ENCODE assay signal across 16 cellular contexts in genomic region chr6:152976749-152977148, GRCh38. TPM values are rescaled to one million over a fixed set of nuclear protein-coding genes. Genes with fewer than 3 reads are reported as not detected.
DNase-seq lines count a peak whose midpoint lies in the region; TF ChIP-seq lines count a peak whose summit lies in the region.
"Had no signal": no experiment of that assay in that cellular context is flagged by ENCODE, and none has a peak within 500 bp of the region (broad histone marks: within the 10 kb centered on the region; RNA-seq: fewer than 3 reads in every experiment).

No MANE protein-coding gene starts in this region.

- H3F3A ChIP-seq in DOHH2 (ENCODE audit: control insufficient read depth, insufficient read depth) = peaks cover 40% of the 10 kb centered on the region

- peak overlapping the region; percentile 19; the same call in 1 of the 2 replicates for H3K4me2 ChIP-seq in DOHH2 (ENCODE audit: low read length)

- H3K9me2 ChIP-seq in DOHH2 (replicated peaks; ENCODE audit: control insufficient read depth, low read length) = no peaks in the 10 kb centered on the region

- no peak for TF ChIP-seq CTCF in DOHH2 (IDR thresholded peaks at IDR 0.05; ENCODE audit: low read depth, low read length, poor library complexity, severe bottlenecking)
- TF ChIP-seq CTCF in fibroblast of pulmonary artery (IDR thresholded peaks at IDR 0.05; ENCODE audit: low read length, missing control alignments) = no peak

- no peaks in the 10 kb centered on the region for H3K27me3 Mint-ChIP-seq in T-helper 2 cell treated with Interferon-gamma antibody and Interleukin-4, amounts not matched to agents 5 μg/mL and 100 μg/mL, for 36 hours (ENCODE audit: low read depth)
- H3K27me3 Mint-ChIP-seq: naive B cell had no signal

- no peak for DNase-seq in T-helper 2 cell treated with Interferon-gamma antibody and Interleukin-4, amounts not matched to agents 5 μg/mL and 100 μg/mL, for 36 hours (ENCODE audit: low spot score)
- DNase-seq in T-helper 2 cell = no peak
- DNase-seq in SK-MEL-5 (ENCODE audit: low read depth, low spot score) = peak; percentile 47
- DNase-seq in fibroblast of pulmonary artery (ENCODE audit: low read depth) = peak; percentile 61
- DNase-seq in substantia nigra (lab: John Stamatoyannopoulos, UW) = no peak
- DNase-seq in cortex of kidney (lab: John Stamatoyannopoulos, UW) = no peak
- no peak for DNase-seq in NK-92 treated with Interleukin-12 subunit alpha and Interleukin-12 subunit beta, amount 100 ng/mL, for 24 hours (lab: John Stamatoyannopoulos, UW)
- DNase-seq: activated gamma-delta T cell treated with Interleukin-2 at 50 U/mL for 16 hours; immature natural killer cell; naive B cell; NCI-H1417; NCI-H2171 treated with DMSO at 0.1 percent for 48 hours; NCI-H748 treated with DMSO at 0.1 percent for 48 hours; stimulated activated CD4-positive, alpha-beta T cell treated with anti-CD3 and anti-CD28 coated beads, Interleukin-2, amount 100 ng/mL, for 48 hours had no signal

- peak overlapping the region; percentile 65 for H3K4me3 Mint-ChIP-seq in T-helper 2 cell treated with Interferon-gamma antibody and Interleukin-4, amounts not matched to agents 5 μg/mL and 100 μg/mL, for 36 hours
- H3K4me3 Mint-ChIP-seq: immature natural killer cell, naive B cell had no signal

- in situ Hi-C loops in SK-MEL-5 (cut with HindIII; ENCODE audit: low pct_unique_long_range_greater_than_20kb, low sequenced_read_pairs) = no loop called here

- no peak overlapping the region for H3K27ac ChIP-seq in DOHH2 (ENCODE audit: low read depth, low read length)
- H3K27ac ChIP-seq in substantia nigra (ENCODE audit: low read depth, low read length, poor library complexity, severe bottlenecking) = no peak overlapping the region
- H3K27ac ChIP-seq: vagina had no signal

- H3K4me3 ChIP-seq in DOHH2 (ENCODE audit: low read length) = no peak overlapping the region
- H3K4me3 ChIP-seq in fibroblast of pulmonary artery (replicated peaks; ENCODE audit: low read depth, low read length) = no peak overlapping the region
- H3K4me3 ChIP-seq: vagina had no signal

- peak overlapping the region; percentile 32 for H3K27ac Mint-ChIP-seq in T-helper 2 cell treated with Interferon-gamma antibody and Interleukin-4, amounts not matched to agents 5 μg/mL and 100 μg/mL, for 36 hours
- H3K27ac Mint-ChIP-seq: immature natural killer cell had no signal

- peaks cover 94% of the 10 kb centered on the region for H3K79me2 ChIP-seq in DOHH2 (ENCODE audit: control insufficient read depth, low read length)

- no peaks in the 10 kb centered on the region for H3K9me3 ChIP-seq in DOHH2 (ENCODE audit: control insufficient read depth, insufficient read depth, low read length)
- H3K9me3 ChIP-seq: vagina had no signal

- H3K36me3 ChIP-seq in DOHH2 (ENCODE audit: control insufficient read depth, low read length) = peaks cover 98% of the 10 kb centered on the region

- no peaks in the 10 kb centered on the region for H3K27me3 ChIP-seq in DOHH2 (ENCODE audit: control insufficient read depth, low read length)
- H3K27me3 ChIP-seq: vagina had no signal

- peaks cover 3% of the 10 kb centered on the region for H3K9me3 Mint-ChIP-seq in T-helper 2 cell treated with Interferon-gamma antibody and Interleukin-4, amounts not matched to agents 5 μg/mL and 100 μg/mL, for 36 hours
- H3K9me3 Mint-ChIP-seq: immature natural killer cell, naive B cell had no signal

- peaks cover 67% of the 10 kb centered on the region for H3K4me1 Mint-ChIP-seq in T-helper 2 cell treated with Interferon-gamma antibody and Interleukin-4, amounts not matched to agents 5 μg/mL and 100 μg/mL, for 36 hours (ENCODE audit: low read depth)

- H3K4me1 ChIP-seq in DOHH2 (ENCODE audit: control insufficient read depth, low read length) = peaks cover 46% of the 10 kb centered on the region

- H3K36me3 Mint-ChIP-seq in T-helper 2 cell treated with Interferon-gamma antibody and Interleukin-4, amounts not matched to agents 5 μg/mL and 100 μg/mL, for 36 hours (ENCODE audit: low read depth) = peaks cover 78% of the 10 kb centered on the region

- H4K20me1 ChIP-seq in DOHH2 (ENCODE audit: control insufficient read depth, insufficient read depth, low read depth, low read length) = peaks cover 56% of the 10 kb centered on the region

RNA-seq across cellular contexts. Expression of gene FBXO5, which starts 6.1 kb away (rescaled TPM):
- total RNA-seq in SK-MEL-5 (2014; rRNA removed; shearing (Covaris generic)) = 17.4 and 17.8 TPM in 2 replicates
- 14.3 and 17.8 TPM in 2 replicates for polyA plus RNA-seq in SK-MEL-5 (2015; cell fraction: cytosol; rRNA removed)
- 26.6 and 32.0 TPM in 2 replicates for polyA plus RNA-seq in SK-MEL-5 (2015; cell fraction: nucleus; rRNA removed)

RNA-seq across cellular contexts. Expression of gene MTRF1L, which starts 25.8 kb away (rescaled TPM):
- 29.0 and 32.5 TPM in 2 replicates for total RNA-seq in SK-MEL-5 (2014; rRNA removed; shearing (Covaris generic))
- 16.7 and 19.3 TPM in 2 replicates for polyA plus RNA-seq in SK-MEL-5 (2015; cell fraction: cytosol; rRNA removed)
- 21.0 and 21.7 TPM in 2 replicates for polyA plus RNA-seq in SK-MEL-5 (2015; cell fraction: nucleus; rRNA removed)

Comparison
In these comparisons a context has a peak if more than half of its experiments do, and no peak if none do; other contexts are left out.
1. DNase-seq: peak in SK-MEL-5 (single experiment) and fibroblast of pulmonary artery (single experiment); none in T-helper 2 cell treated with Interferon-gamma antibody and Interleukin-4, amounts not matched to agents 5 μg/mL and 100 μg/mL, for 36 hours (single experiment), T-helper 2 cell (0 of 5), substantia nigra (0 of 49), cortex of kidney (single experiment) and NK-92 treated with Interleukin-12 subunit alpha and Interleukin-12 subunit beta, amount 100 ng/mL, for 24 hours (single experiment).